Comparison of ENCODE assay signal across 16 cellular contexts in the genomic region with DNA sequence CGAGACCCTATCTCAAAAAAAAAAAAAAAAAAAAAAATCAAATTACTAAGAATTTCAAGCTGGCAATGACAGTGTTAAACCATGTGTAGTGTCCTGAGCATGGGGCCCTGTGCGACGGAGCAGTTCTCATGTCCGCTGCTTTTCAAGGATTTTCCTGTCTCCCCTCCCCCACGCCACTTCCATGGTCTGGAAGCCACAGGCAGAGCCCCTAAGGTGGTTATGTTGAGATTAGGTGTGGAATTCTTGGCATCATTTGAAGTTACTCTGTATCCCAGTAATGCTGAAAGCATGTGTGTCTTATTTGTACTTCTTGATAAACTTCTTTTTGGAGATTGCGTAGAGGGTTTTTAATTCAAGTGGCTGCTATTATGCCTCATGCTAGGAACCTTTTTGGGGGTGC.
DNase-seq lines count a peak whose midpoint lies in the region; ATAC-seq lines count a peak whose summit lies in the region.
"Had no signal": no experiment of that assay in that cellular context is flagged by ENCODE, and none has a peak within 500 bp of the region (broad histone marks: within the 10 kb centered on the region; RNA-seq: fewer than 3 reads in every experiment).

No MANE protein-coding gene starts in this region.

- H3K9me3 Mint-ChIP-seq in activated naive CD4-positive, alpha-beta T cell treated with anti-CD3 and anti-CD28 coated beads for 36 hours = peaks cover 1% of the 10 kb centered on the region
- peaks cover 2% of the 10 kb centered on the region for H3K9me3 Mint-ChIP-seq in activated CD4-positive, alpha-beta memory T cell treated with anti-CD3 and anti-CD28 coated beads, Interleukin-2, amount 10 ng/mL, durations not matched to agents 7 days and 5 days
- no peaks in the 10 kb centered on the region for H3K9me3 Mint-ChIP-seq in immature natural killer cell
- no peaks in the 10 kb centered on the region for H3K9me3 Mint-ChIP-seq in stimulated activated memory B cell treated with anti-CD40 and anti-IgM and Interleukin-4, amounts not matched to agents 10 μg/mL and 1 μg/mL and 100 μg/mL, for 72 hours

- intact Hi-C loops in activated naive CD4-positive, alpha-beta T cell treated with anti-CD3 and anti-CD28 coated beads for 36 hours (cut with micrococcal nuclease) = loop anchor here (1.0 kb wide), 1 partner anchor 29 kb away; no protein-coding TSS in a partner anchor
- intact Hi-C loops in posterior vena cava (cut with DNase I) (no loop called here), posterior cingulate gyrus (cut with DNase I) (no loop called here)

- CTCF ChIA-PET in activated naive CD4-positive, alpha-beta T cell treated with anti-CD3 and anti-CD28 coated beads for 36 hours (lab: Charles Lee) = no interaction called here
- CTCF ChIA-PET in activated CD4-positive, alpha-beta memory T cell treated with anti-CD3 and anti-CD28 coated beads, Interleukin-2, amount 10 ng/mL, durations not matched to agents 7 days and 5 days (lab: Charles Lee) = interaction anchor here (0.6 kb wide), 2 partner anchors 205 to 407 kb away, joined by 3 to 5 read pairs; no protein-coding TSS in a partner anchor

- DNase-seq in activated naive CD4-positive, alpha-beta T cell treated with anti-CD3 and anti-CD28 coated beads for 36 hours = no peak
- no peak for DNase-seq in activated naive CD4-positive, alpha-beta T cell treated with Interleukin-2 at 50 U/mL for 16 hours
- no peak for DNase-seq in activated CD4-positive, alpha-beta memory T cell treated with anti-CD3 and anti-CD28 coated beads, Interleukin-2, amount 10 ng/mL, durations not matched to agents 7 days and 5 days
- no peak for DNase-seq in immature natural killer cell
- no peak for DNase-seq in stimulated activated naive CD4-positive, alpha-beta T cell treated with Interleukin-2 at 50 U/mL for 16 hours (lab: John Stamatoyannopoulos, UW)
- no peak for DNase-seq in posterior vena cava (ENCODE audit: low spot score)
- DNase-seq in posterior cingulate gyrus = no peak
- DNase-seq: activated gamma-delta T cell treated with Interleukin-2 at 50 U/mL for 16 hours, brain microvascular endothelial cell, DMS79, erythroblast, foreskin melanocyte, NCI-H1417 treated with DMSO at 0.1 percent for 48 hours, NCI-H69, psoas muscle had no signal

- H3K4me3 Mint-ChIP-seq in activated naive CD4-positive, alpha-beta T cell treated with anti-CD3 and anti-CD28 coated beads for 36 hours = no peak overlapping the region
- H3K4me3 Mint-ChIP-seq in activated CD4-positive, alpha-beta memory T cell treated with anti-CD3 and anti-CD28 coated beads, Interleukin-2, amount 10 ng/mL, durations not matched to agents 7 days and 5 days = peak overlapping the region; percentile 30
- H3K4me3 Mint-ChIP-seq in immature natural killer cell = peak overlapping the region in 2 of 5 donors; percentile 33 to 48
- H3K4me3 Mint-ChIP-seq in stimulated activated memory B cell treated with anti-CD40 and anti-IgM and Interleukin-4, amounts not matched to agents 10 μg/mL and 1 μg/mL and 100 μg/mL, for 72 hours = no peak overlapping the region

- ATAC-seq in stimulated activated memory B cell treated with anti-CD40 and anti-IgM and Interleukin-4, amounts not matched to agents 10 μg/mL and 1 μg/mL and 100 μg/mL, for 72 hours = no peak

- POLR2A ChIA-PET in activated CD4-positive, alpha-beta memory T cell treated with anti-CD3 and anti-CD28 coated beads, Interleukin-2, amount 10 ng/mL, durations not matched to agents 7 days and 5 days (lab: Charles Lee) = interaction anchor here (1.0 kb wide), 1 partner anchor 65 kb away, joined by 3 read pairs; a partner anchor contains a TSS

- no peaks in the 10 kb centered on the region for H3K27me3 Mint-ChIP-seq in activated naive CD4-positive, alpha-beta T cell treated with anti-CD3 and anti-CD28 coated beads for 36 hours (ENCODE audit: low read depth)
- H3K27me3 Mint-ChIP-seq in activated CD4-positive, alpha-beta memory T cell treated with anti-CD3 and anti-CD28 coated beads, Interleukin-2, amount 10 ng/mL, durations not matched to agents 7 days and 5 days = peaks cover 18% of the 10 kb centered on the region
- peaks cover 0 to 6% (median 3%) of the 10 kb centered on the region in 3 donors for H3K27me3 Mint-ChIP-seq in immature natural killer cell (ENCODE audit: low read depth in 3 of 3)
- H3K27me3 Mint-ChIP-seq in stimulated activated memory B cell treated with anti-CD40 and anti-IgM and Interleukin-4, amounts not matched to agents 10 μg/mL and 1 μg/mL and 100 μg/mL, for 72 hours = no peaks in the 10 kb centered on the region

- H3K27ac Mint-ChIP-seq in activated naive CD4-positive, alpha-beta T cell treated with anti-CD3 and anti-CD28 coated beads for 36 hours = peak overlapping the region; percentile 51
- H3K27ac Mint-ChIP-seq in activated CD4-positive, alpha-beta memory T cell treated with anti-CD3 and anti-CD28 coated beads, Interleukin-2, amount 10 ng/mL, durations not matched to agents 7 days and 5 days = peak overlapping the region; percentile 31
- H3K27ac Mint-ChIP-seq in immature natural killer cell = peak overlapping the region in 4 of 6 donors; percentile 17 to 83 (median 57)
- H3K27ac Mint-ChIP-seq in stimulated activated memory B cell treated with anti-CD40 and anti-IgM and Interleukin-4, amounts not matched to agents 10 μg/mL and 1 μg/mL and 100 μg/mL, for 72 hours = peak overlapping the region; percentile 89

- peaks cover 6% of the 10 kb centered on the region for H3K36me3 Mint-ChIP-seq in activated naive CD4-positive, alpha-beta T cell treated with anti-CD3 and anti-CD28 coated beads for 36 hours (ENCODE audit: low read depth)
- peaks cover 2% of the 10 kb centered on the region for H3K36me3 Mint-ChIP-seq in activated CD4-positive, alpha-beta memory T cell treated with anti-CD3 and anti-CD28 coated beads, Interleukin-2, amount 10 ng/mL, durations not matched to agents 7 days and 5 days (ENCODE audit: low read depth)
- H3K36me3 Mint-ChIP-seq in immature natural killer cell = no peaks in the 10 kb centered on the region
- H3K36me3 Mint-ChIP-seq in stimulated activated memory B cell treated with anti-CD40 and anti-IgM and Interleukin-4, amounts not matched to agents 10 μg/mL and 1 μg/mL and 100 μg/mL, for 72 hours = no peaks in the 10 kb centered on the region

- peaks cover 40% of the 10 kb centered on the region for H3K4me1 Mint-ChIP-seq in activated naive CD4-positive, alpha-beta T cell treated with anti-CD3 and anti-CD28 coated beads for 36 hours (ENCODE audit: low read depth)
- peaks cover 53% of the 10 kb centered on the region for H3K4me1 Mint-ChIP-seq in activated CD4-positive, alpha-beta memory T cell treated with anti-CD3 and anti-CD28 coated beads, Interleukin-2, amount 10 ng/mL, durations not matched to agents 7 days and 5 days
- H3K4me1 Mint-ChIP-seq in immature natural killer cell = peaks cover 32 to 37% of the 10 kb centered on the region in 2 donors
- H3K4me1 Mint-ChIP-seq in stimulated activated memory B cell treated with anti-CD40 and anti-IgM and Interleukin-4, amounts not matched to agents 10 μg/mL and 1 μg/mL and 100 μg/mL, for 72 hours = peaks cover 43% of the 10 kb centered on the region

Comparison
In these comparisons a context has a peak if more than half of its experiments do, and no peak if none do; other contexts are left out.
1. H3K27ac Mint-ChIP-seq: peak in every context shown above with its lines; median percentile 89 in stimulated activated memory B cell treated with anti-CD40 and anti-IgM and Interleukin-4, amounts not matched to agents 10 μg/mL and 1 μg/mL and 100 μg/mL, for 72 hours; 57 in immature natural killer cell; 51 in activated naive CD4-positive, alpha-beta T cell treated with anti-CD3 and anti-CD28 coated beads for 36 hours; 31 in activated CD4-positive, alpha-beta memory T cell treated with anti-CD3 and anti-CD28 coated beads, Interleukin-2, amount 10 ng/mL, durations not matched to agents 7 days and 5 days.